In genomic region chr7:38748056-38748610, GRCh38 we compare ENCODE assay signal across 10 cellular contexts.
DNase-seq lines count a peak whose midpoint lies in the region; ATAC-seq and TF ChIP-seq lines count a peak whose summit lies in the region.
"Had no signal": no experiment of that assay in that cellular context is flagged by ENCODE, and none has a peak within 500 bp of the region (broad histone marks: within the 10 kb centered on the region; RNA-seq: fewer than 3 reads in every experiment).

No MANE protein-coding gene starts in this region.

- H3K4me1 ChIP-seq in Caco-2: no peaks in the 10 kb centered on the region
- H3K4me1 ChIP-seq in colonic mucosa: no peaks in the 10 kb centered on the region
- no peaks in the 10 kb centered on the region for H3K4me1 ChIP-seq in CD8-positive, alpha-beta memory T cell (ENCODE audit: insufficient read depth, low read length)
- H3K4me1 ChIP-seq in gastrocnemius medialis: peaks cover 0 to under 1% of the 10 kb centered on the region in 2 donors

- CTCF ChIA-PET in Caco-2 (lab: Charles Lee): no interaction called here
- CTCF ChIA-PET in CD8-positive, alpha-beta memory T cell (lab: Charles Lee): no interaction called here

- H3K4me1 Mint-ChIP-seq in Caco-2 (ENCODE audit: low read depth, unreplicated experiment) (no peaks in the 10 kb centered on the region), mesothelial cell of epicardium (no peaks in the 10 kb centered on the region)
- H3K4me1 Mint-ChIP-seq in CD8-positive, alpha-beta memory T cell: no peaks in the 10 kb centered on the region

- intact Hi-C loops in Caco-2 (cut with micrococcal nuclease; ENCODE audit: unreplicated experiment): no loop called here
- intact Hi-C loops in colonic mucosa (cut with DNase I): no loop called here
- intact Hi-C loops in gastrocnemius medialis (cut with DNase I; ENCODE audit: low total_unique reads): no loop called here

- in situ Hi-C loops in gastrocnemius medialis (cut with MboI; ENCODE audit: low sequenced_read_pairs in 4 of 4): no loop called here

- no peaks in the 10 kb centered on the region for H3K27me3 ChIP-seq in Caco-2 (replicated peaks; ENCODE audit: control insufficient read depth, insufficient read depth, low read length)
- no peaks in the 10 kb centered on the region for H3K27me3 ChIP-seq in colonic mucosa
- H3K27me3 ChIP-seq in CD8-positive, alpha-beta memory T cell (ENCODE audit: insufficient read depth, low read length, poor library complexity, severe bottlenecking): no peaks in the 10 kb centered on the region
- no peaks in the 10 kb centered on the region for H3K27me3 ChIP-seq in gastrocnemius medialis

- H3K36me3 Mint-ChIP-seq in Caco-2 (ENCODE audit: insufficient read depth, unreplicated experiment) (peaks cover 21% of the 10 kb centered on the region), mesothelial cell of epicardium (peaks cover 38% of the 10 kb centered on the region)
- H3K36me3 Mint-ChIP-seq in CD8-positive, alpha-beta memory T cell: peaks cover 27 to 79% (median 56%) of the 10 kb centered on the region in 3 donors

- BruUV-seq in Caco-2 (replicated peaks; lab: Mats Ljungman, UMichigan): no TSS peak

- no peak for TF ChIP-seq POLR2A in NB4 (IDR thresholded peaks at IDR 0.05; ENCODE audit: extremely low read depth, insufficient read length)
- no peak for TF ChIP-seq POLR2A in gastrocnemius medialis (IDR thresholded peaks at IDR 0.05)

- H3K4me3 ChIP-seq in Caco-2 (ENCODE audit: low read depth, low read length): no peak overlapping the region
- H3K4me3 ChIP-seq in NB4 (ENCODE audit: low read depth, low read length): no peak overlapping the region
- no peak overlapping the region for H3K4me3 ChIP-seq in colonic mucosa
- H3K4me3 ChIP-seq in CD8-positive, alpha-beta memory T cell (ENCODE audit: low read length): no peak overlapping the region
- no peak overlapping the region for H3K4me3 ChIP-seq in gastrocnemius medialis

- H3K9me3 ChIP-seq in Caco-2 (no peaks in the 10 kb centered on the region), colonic mucosa (no peaks in the 10 kb centered on the region), gastrocnemius medialis (no peaks in the 10 kb centered on the region)
- H3K9me3 ChIP-seq in CD8-positive, alpha-beta memory T cell (ENCODE audit: low read length): no peaks in the 10 kb centered on the region

- no peak overlapping the region for H3K9ac ChIP-seq in colonic mucosa (ENCODE audit: low read depth in 2 of 2, low read length in 2 of 2)

- H3K27ac Mint-ChIP-seq in Caco-2 (ENCODE audit: unreplicated experiment) (no peak overlapping the region), mesothelial cell of epicardium (no peak overlapping the region)
- no peak overlapping the region for H3K27ac Mint-ChIP-seq in CD8-positive, alpha-beta memory T cell

- peak in 1 of 2 experiments; percentile 13 for DNase-seq in Caco-2
- peak; percentile 8 for DNase-seq in NB4 (ENCODE audit: low read depth)
- no peak for DNase-seq in colonic mucosa
- no peak for DNase-seq in mesothelial cell of epicardium (ENCODE audit: low spot score in 2 of 2, unreplicated experiment in 2 of 2)
- DNase-seq in activated CD4-positive, alpha-beta T cell treated with anti-CD3 and anti-CD28 coated beads for 48 hours: no peak
- no peak for DNase-seq in CD8-positive, alpha-beta memory T cell
- DNase-seq in gastrocnemius medialis: no peak
- DNase-seq: effector CD8-positive, alpha-beta T cell; NCI-H2081 treated with DMSO at 0.1 percent for 48 hours had no signal

- no peak overlapping the region for H3K4me3 Mint-ChIP-seq in Caco-2 (ENCODE audit: unreplicated experiment)
- H3K4me3 Mint-ChIP-seq in mesothelial cell of epicardium: no peak overlapping the region
- peak overlapping the region in 1 of 7 donors; percentile 21 for H3K4me3 Mint-ChIP-seq in CD8-positive, alpha-beta memory T cell

- POLR2A ChIA-PET in Caco-2 (lab: Charles Lee): no interaction called here
- POLR2A ChIA-PET in CD8-positive, alpha-beta memory T cell (lab: Charles Lee): no interaction called here

- ATAC-seq in GM21381 (IDR thresholded peaks at IDR 0.05; ENCODE audit: unreplicated experiment): no peak
- ATAC-seq in gastrocnemius medialis: no peak

- peak; percentile 54 to 55 for TF ChIP-seq CTCF in Caco-2 (IDR thresholded peaks at IDR 0.05; ENCODE audit: insufficient read depth in 1 of 2, low read depth in 1 of 2, low read length in 1 of 2, severe bottlenecking in 1 of 2, unreplicated experiment in 1 of 2)
- peak; percentile 45 for TF ChIP-seq CTCF in NB4 (IDR thresholded peaks at IDR 0.05; ENCODE audit: low read depth, low read length)
- TF ChIP-seq CTCF in colonic mucosa (IDR thresholded peaks at IDR 0.05): peak; percentile 19
- peak; percentile 37 for TF ChIP-seq CTCF in mesothelial cell of epicardium (IDR thresholded peaks at IDR 0.05; ENCODE audit: unreplicated experiment)
- TF ChIP-seq CTCF in gastrocnemius medialis (IDR thresholded peaks at IDR 0.05 in 4 of 5, conservative IDR thresholded peaks at IDR 0.05 in 1 of 5): no peak

- H3K36me3 ChIP-seq in Caco-2 (ENCODE audit: control insufficient read depth, insufficient read depth, low read length) (peaks cover 1% of the 10 kb centered on the region), colonic mucosa (no peaks in the 10 kb centered on the region), gastrocnemius medialis (peaks cover 0 to 18% of the 10 kb centered on the region in 2 donors)
- peaks cover 9% of the 10 kb centered on the region for H3K36me3 ChIP-seq in CD8-positive, alpha-beta memory T cell (ENCODE audit: insufficient read depth, low read length)

- no peaks in the 10 kb centered on the region for H3K27me3 Mint-ChIP-seq in Caco-2 (ENCODE audit: insufficient read depth, unreplicated experiment)
- H3K27me3 Mint-ChIP-seq in mesothelial cell of epicardium (ENCODE audit: low read depth): no peaks in the 10 kb centered on the region
- no peaks in the 10 kb centered on the region for H3K27me3 Mint-ChIP-seq in CD8-positive, alpha-beta memory T cell

- no peak overlapping the region for H3K27ac ChIP-seq in colonic mucosa
- no peak overlapping the region for H3K27ac ChIP-seq in CD8-positive, alpha-beta memory T cell (ENCODE audit: low read depth, low read length)
- no peak overlapping the region for H3K27ac ChIP-seq in gastrocnemius medialis

- H3K9me3 Mint-ChIP-seq in Caco-2 (ENCODE audit: unreplicated experiment) (no peaks in the 10 kb centered on the region), mesothelial cell of epicardium (no peaks in the 10 kb centered on the region)
- H3K9me3 Mint-ChIP-seq in CD8-positive, alpha-beta memory T cell: no peaks in the 10 kb centered on the region

Comparison
In these comparisons a context has a peak if more than half of its experiments do, and no peak if none do; other contexts are left out.
1. CTCF ChIP-seq: peak in Caco-2 (2 of 2), NB4 (single experiment), colonic mucosa (single experiment) and mesothelial cell of epicardium (single experiment); none in gastrocnemius medialis (0 of 5).